Comparison of ENCODE assay signal across 15 cellular contexts in the genomic region with DNA sequence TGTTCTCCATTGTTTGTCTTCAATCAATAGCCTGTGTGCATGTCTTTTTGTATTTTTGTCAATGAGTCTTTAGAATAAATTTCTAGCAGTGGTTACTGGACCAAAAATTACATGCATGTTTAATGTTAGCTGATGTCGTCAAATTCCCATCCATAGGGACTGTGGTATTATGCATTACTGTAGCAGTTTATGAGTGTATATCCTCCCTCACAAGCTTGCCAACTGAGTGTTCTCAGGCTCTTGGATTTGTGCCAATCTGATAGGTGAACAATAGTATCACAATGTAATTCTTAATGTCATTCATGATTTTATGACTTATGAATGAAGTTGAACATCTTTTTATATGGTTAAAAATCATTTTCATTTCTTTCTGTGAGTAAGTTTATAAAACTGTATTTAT. TPM values are rescaled to one million over a fixed set of nuclear protein-coding genes. Genes with fewer than 3 reads are reported as not detected.
DNase-seq lines count a peak whose midpoint lies in the region; ATAC-seq, FAIRE-seq and TF ChIP-seq lines count a peak whose summit lies in the region.
"Had no signal": no experiment of that assay in that cellular context is flagged by ENCODE, and none has a peak within 500 bp of the region (broad histone marks: within the 10 kb centered on the region; RNA-seq: fewer than 3 reads in every experiment).

No MANE protein-coding gene starts in this region.

- no peak for ATAC-seq in HepG2
- ATAC-seq in right lobe of liver: no peak
- no peak for ATAC-seq in stimulated activated naive CD8-positive, alpha-beta T cell treated with anti-CD3 and anti-CD28 coated beads, Interleukin-15, Interleukin-2, amounts not matched to agents 100 U/mL and 50 U/mL, for 24 hours
- ATAC-seq: left cardiac atrium had no signal

- 100% methylated on average over 1 of the region's 1 CpG for WGBS in HepG2 (ENCODE audit: low lambda C conversion rate)
- WGBS in right lobe of liver (ENCODE audit: insufficient coverage, low coverage, low lambda C conversion rate, missing lambda C conversion rate): 60% methylated on average over 1 of the region's 1 CpG

- no peak for TF ChIP-seq EP300 in HepG2 (IDR thresholded peaks at IDR 0.05; ENCODE audit: low read depth in 2 of 2, low read length in 2 of 2)
- TF ChIP-seq EP300 in HepG2 (CRISPR knock-in tag; IDR thresholded peaks at IDR 0.05; ENCODE audit: borderline replicate concordance): no peak

- POLR2A ChIA-PET in HepG2 (lab: Yijun Ruan, JAX): no interaction called here

- BruUV-seq in HepG2 (replicated peaks; lab: Mats Ljungman, UMichigan): no TSS peak

- H3K27ac ChIP-seq in HepG2 (ENCODE audit: extremely low read length, insufficient read depth, low read length) (no peak overlapping the region), right lobe of liver (no peak overlapping the region)
- H3K27ac ChIP-seq: cardiac muscle cell had no signal

- intact Hi-C loops in HepG2 (cut with micrococcal nuclease; ENCODE audit: unreplicated experiment): no loop called here
- intact Hi-C loops in right lobe of liver (cut with DNase I): no loop called here

- H3K79me2 ChIP-seq in HepG2 (ENCODE audit: insufficient read depth, low read length): no peaks in the 10 kb centered on the region

- in situ Hi-C loops in HepG2 (cut with HindIII; ENCODE audit: extremely low pct_ligation_motif_present, low pct_unique_long_range_greater_than_20kb): no loop called here
- in situ Hi-C loops in GM13976 (cut with MboI; ENCODE audit: low sequenced_read_pairs, unreplicated experiment): no loop called here

- H3K4me1 ChIP-seq in HepG2 (ENCODE audit: insufficient read depth, low read length) (peaks cover 14% of the 10 kb centered on the region), right lobe of liver (peaks cover 0 to 2% (median 0%) of the 10 kb centered on the region in 4 donors)

- no peak for FAIRE-seq in HepG2 (lab: Jason Lieb, UNC)

- H3K4me3 ChIP-seq in HepG2 (replicated peaks in 1 of 3; ENCODE audit: insufficient read depth in 1 of 3, low read depth in 2 of 3, low read length in 3 of 3) (no peak overlapping the region), right lobe of liver (no peak overlapping the region), epithelial cell of esophagus (ENCODE audit: low read length) (no peak overlapping the region)
- H3K4me3 ChIP-seq: cardiac muscle cell had no signal

- TF ChIP-seq CTCF in HepG2 (CRISPR knock-in tag; IDR thresholded peaks at IDR 0.05): no peak
- TF ChIP-seq CTCF in right lobe of liver (IDR thresholded peaks at IDR 0.05): no peak
- TF ChIP-seq CTCF in epithelial cell of esophagus (IDR thresholded peaks at IDR 0.05; ENCODE audit: insufficient read depth, low read depth, low read length, missing control alignments): no peak
- TF ChIP-seq CTCF in GM13976 (IDR thresholded peaks at IDR 0.05; ENCODE audit: borderline replicate concordance, control extremely low read depth, extremely low read depth, insufficient read depth, missing control alignments): no peak

- TF ChIP-seq POLR2A in HepG2 (IDR thresholded peaks at IDR 0.05; ENCODE audit: insufficient read depth in 1 of 2, low read depth in 2 of 2, low read length in 2 of 2): no peak
- no peak for TF ChIP-seq POLR2A in right lobe of liver (IDR thresholded peaks at IDR 0.05)

- no peak overlapping the region for H2AFZ ChIP-seq in HepG2 (ENCODE audit: low read length)

- no peak overlapping the region for H3K9ac ChIP-seq in HepG2 (ENCODE audit: insufficient read depth, low read depth, low read length)

- no peaks in the 10 kb centered on the region for H4K20me1 ChIP-seq in HepG2 (ENCODE audit: insufficient read depth, low read length)

- CTCF ChIA-PET in HepG2 (lab: Yijun Ruan, JAX; ENCODE audit: low intra/inter-chr PET ratio, low total read pairs): no interaction called here

- H3K9me3 ChIP-seq in HepG2 (ENCODE audit: low read length) (no peaks in the 10 kb centered on the region), right lobe of liver (no peaks in the 10 kb centered on the region)

- H3K27me3 ChIP-seq in HepG2 (ENCODE audit: control insufficient read depth in 1 of 2, insufficient read depth in 2 of 2, low read length in 2 of 2) (no peaks in the 10 kb centered on the region), right lobe of liver (no peaks in the 10 kb centered on the region)
- H3K27me3 ChIP-seq: cardiac muscle cell had no signal

- H3K4me2 ChIP-seq in HepG2 (ENCODE audit: low read depth, low read length): no peak overlapping the region

- TF ChIP-seq RAD21 in HepG2 (CRISPR knock-in tag; IDR thresholded peaks at IDR 0.05): no peak

- no peak for DNase-seq in HepG2 (ENCODE audit: low spot score)
- DNase-seq in right lobe of liver: no peak
- DNase-seq in NCI-H748 (lab: John Stamatoyannopoulos, UW; ENCODE audit: unreplicated experiment): peak; percentile 49
- peak; percentile 67 for DNase-seq in epithelial cell of esophagus (ENCODE audit: low read depth)
- DNase-seq in activated CD8-positive, alpha-beta memory T cell treated with anti-CD3 and anti-CD28 coated beads for 24 hours: no peak
- no peak for DNase-seq in activated CD4-positive, CD25-positive, alpha-beta regulatory T cell (lab: John Stamatoyannopoulos, UW)
- no peak for DNase-seq in stimulated activated naive CD8-positive, alpha-beta T cell treated with anti-CD3 and anti-CD28 coated beads, Interleukin-15, Interleukin-2, amounts not matched to agents 100 U/mL and 50 U/mL, for 24 hours
- no peak for DNase-seq in GM13976 (ENCODE audit: low spot score)
- DNase-seq: activated CD8-positive, alpha-beta memory T cell treated with anti-CD3 and anti-CD28 coated beads, Interleukin-2, amount 50 U/mL, for 4 hours; activated naive CD4-positive, alpha-beta T cell treated with anti-CD3 and anti-CD28 coated beads for 36 hours; endodermal cell; head of caudate nucleus; left cardiac atrium; NCI-H446 had no signal

- H3K36me3 ChIP-seq in HepG2 (replicated peaks in 1 of 2; ENCODE audit: control insufficient read depth in 1 of 2, insufficient read depth in 2 of 2, low read length in 2 of 2) (no peaks in the 10 kb centered on the region), right lobe of liver (no peaks in the 10 kb centered on the region)
- H3K36me3 ChIP-seq: cardiac muscle cell had no signal

TF ChIP-seq in HepG2, 621 proteins besides CTCF, POLR2A, EP300 and RAD21:
- TF ChIP-seq MAFK (conservative IDR thresholded peaks at IDR 0.05 in 1 of 2, IDR thresholded peaks at IDR 0.05 in 1 of 2; ENCODE audit: low read length in 2 of 2) (peak; percentile 69 to 76), MAFF (IDR thresholded peaks at IDR 0.05; ENCODE audit: low read depth, low read length) (peak; percentile 57)
- TF ChIP-seq, protein P1, sequence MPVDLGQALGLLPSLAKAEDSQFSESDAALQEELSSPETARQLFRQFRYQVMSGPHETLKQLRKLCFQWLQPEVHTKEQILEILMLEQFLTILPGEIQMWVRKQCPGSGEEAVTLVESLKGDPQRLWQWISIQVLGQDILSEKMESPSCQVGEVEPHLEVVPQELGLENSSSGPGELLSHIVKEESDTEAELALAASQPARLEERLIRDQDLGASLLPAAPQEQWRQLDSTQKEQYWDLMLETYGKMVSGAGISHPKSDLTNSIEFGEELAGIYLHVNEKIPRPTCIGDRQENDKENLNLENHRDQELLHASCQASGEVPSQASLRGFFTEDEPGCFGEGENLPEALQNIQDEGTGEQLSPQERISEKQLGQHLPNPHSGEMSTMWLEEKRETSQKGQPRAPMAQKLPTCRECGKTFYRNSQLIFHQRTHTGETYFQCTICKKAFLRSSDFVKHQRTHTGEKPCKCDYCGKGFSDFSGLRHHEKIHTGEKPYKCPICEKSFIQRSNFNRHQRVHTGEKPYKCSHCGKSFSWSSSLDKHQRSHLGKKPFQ (CRISPR knock-in tag; IDR thresholded peaks at IDR 0.05; ENCODE audit: insufficient replicate concordance): no peak

RNA-seq across cellular contexts. Expression of a gene that starts 13.0 kb away (rescaled TPM):
- 23.7 and 29.2 TPM in 2 replicates for total RNA-seq in HepG2 (2016; rRNA removed; fragmentation: Illumina TruSeq; extraction: Trizol)
- 22.5 and 24.9 TPM in 2 replicates for total RNA-seq in HepG2 (2016; cell fraction: cytosol; rRNA removed; fragmentation: Illumina TruSeq; extraction: Trizol; ENCODE audit: low read depth)
- total RNA-seq in HepG2 (2016; cell fraction: insoluble cytoplasmic fraction; rRNA removed; fragmentation: Illumina TruSeq; extraction: Trizol): 23.6 and 26.5 TPM in 2 replicates
- total RNA-seq in HepG2 (2016; cell fraction: membrane; rRNA removed; fragmentation: Illumina TruSeq; extraction: Trizol): 31.1 and 36.2 TPM in 2 replicates
- total RNA-seq in HepG2 (2016; cell fraction: nucleus; rRNA removed; fragmentation: Illumina TruSeq; extraction: Trizol): 16.0 and 18.5 TPM in 2 replicates
- 7.2 and 7.8 TPM in 2 replicates for polyA plus RNA-seq in HepG2 (2011; rRNA removed)
- 4.3 and 6.5 TPM in 2 replicates for polyA plus RNA-seq in HepG2 (2011; cell fraction: cytosol; rRNA removed)
- polyA plus RNA-seq in HepG2 (2011; cell fraction: nucleus; rRNA removed): 4.3 and 7.3 TPM in 2 replicates
- 15.6 and 17.8 TPM in 2 replicates for polyA plus RNA-seq in HepG2 (2012)
- polyA plus RNA-seq in HepG2 (2016; cell fraction: cytosol; fragmentation: Illumina TruSeq; extraction: Trizol; ENCODE audit: low read depth): 32.2 and 32.6 TPM in 2 replicates
- polyA plus RNA-seq in HepG2 (2016; cell fraction: insoluble cytoplasmic fraction; fragmentation: Illumina TruSeq; extraction: Trizol; ENCODE audit: low read depth): 27.7 and 29.9 TPM in 2 replicates
- 35.2 and 37.5 TPM in 2 replicates for polyA plus RNA-seq in HepG2 (2016; cell fraction: membrane; fragmentation: Illumina TruSeq; extraction: Trizol; ENCODE audit: low read depth)
- 19.2 and 19.8 TPM in 2 replicates for polyA plus RNA-seq in HepG2 (2016; cell fraction: nucleus; fragmentation: Illumina TruSeq; extraction: Trizol; ENCODE audit: insufficient read depth, low read depth)
- 2.5 and 4.8 TPM in 2 replicates for polyA minus RNA-seq in HepG2 (2011; rRNA and poly(A)+ RNA removed; ENCODE audit: low replicate concordance)
- 5.9 and 7.8 TPM in 2 replicates for polyA minus RNA-seq in HepG2 (2011; cell fraction: cytosol; rRNA and poly(A)+ RNA removed)
- 11.8 and 17.7 TPM in 2 replicates for polyA minus RNA-seq in HepG2 (2011; cell fraction: nucleus; rRNA and poly(A)+ RNA removed)
- 10 to 100 TPM in 4 of 6 experiments, 1 to 10 TPM in 2; 6.2 to 23.7 (median 12.5) TPM for total RNA-seq in right lobe of liver

Comparison
In these comparisons a context has a peak if more than half of its experiments do, and no peak if none do; other contexts are left out.
1. DNase-seq: peak in NCI-H748 (single experiment) and epithelial cell of esophagus (single experiment); none in HepG2 (single experiment), right lobe of liver (0 of 3), activated CD8-positive, alpha-beta memory T cell treated with anti-CD3 and anti-CD28 coated beads for 24 hours (single experiment), activated CD4-positive, CD25-positive, alpha-beta regulatory T cell (0 of 4), stimulated activated naive CD8-positive, alpha-beta T cell treated with anti-CD3 and anti-CD28 coated beads, Interleukin-15, Interleukin-2, amounts not matched to agents 100 U/mL and 50 U/mL, for 24 hours (single experiment) and GM13976 (single experiment).